ENCODE assay signal across 15 cellular contexts in the genomic region with DNA sequence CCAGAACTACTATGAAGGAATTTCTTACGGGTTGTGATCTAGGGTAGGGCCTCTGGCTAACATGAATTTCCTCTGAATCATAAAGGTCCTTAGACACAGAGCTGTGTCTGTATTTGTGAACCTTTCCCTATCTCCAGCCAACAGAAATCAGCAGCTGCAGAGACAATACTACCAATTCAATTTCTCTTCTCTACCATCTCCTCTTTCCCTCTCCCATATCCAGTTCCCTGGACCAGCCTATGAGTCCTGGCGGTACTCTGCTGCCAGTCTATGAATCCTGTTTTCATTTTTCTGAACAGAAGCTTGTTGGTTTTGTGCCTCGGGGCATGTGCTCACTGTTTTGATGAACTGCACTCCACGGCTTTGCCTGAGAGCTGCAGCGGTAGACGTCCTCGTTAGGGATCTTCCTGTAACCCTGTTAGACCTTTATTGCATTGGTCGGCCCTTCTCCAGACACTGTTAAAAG.
DNase-seq lines count a peak whose midpoint lies in the region; ATAC-seq and TF ChIP-seq lines count a peak whose summit lies in the region.
"Had no signal": no experiment of that assay in that cellular context is flagged by ENCODE, and none has a peak within 500 bp of the region (broad histone marks: within the 10 kb centered on the region; RNA-seq: fewer than 3 reads in every experiment).

No MANE protein-coding gene starts in this region.

- no peak overlapping the region for H3K27ac ChIP-seq in gastrocnemius medialis
- H3K27ac ChIP-seq: HL-60, parathyroid adenoma had no signal

- H3K4me3 ChIP-seq in gastrocnemius medialis, result no peak overlapping the region

- intact Hi-C loops in gastrocnemius medialis (cut with DNase I; ENCODE audit: low total_unique reads), result no loop called here

- H3K36me3 ChIP-seq in gastrocnemius medialis, result no peaks in the 10 kb centered on the region

- no peak for TF ChIP-seq CTCF in gastrocnemius medialis (IDR thresholded peaks at IDR 0.05 in 4 of 5, conservative IDR thresholded peaks at IDR 0.05 in 1 of 5)

- in situ Hi-C loops in gastrocnemius medialis (cut with MboI; ENCODE audit: low sequenced_read_pairs in 4 of 4), result no loop called here

- H3K9me3 ChIP-seq in gastrocnemius medialis, result no peaks in the 10 kb centered on the region

- DNase-seq in A172 (ENCODE audit: low spot score), result peak; percentile 16
- DNase-seq in NCI-H1092 (lab: John Stamatoyannopoulos, UW), result peak; percentile 21
- DNase-seq in hippocampal formation (lab: John Stamatoyannopoulos, UW), result peak; percentile 5 to 31
- no peak for DNase-seq in DMS114 treated with DMSO at 0.1 percent for 48 hours (lab: John Stamatoyannopoulos, UW; ENCODE audit: unreplicated experiment)
- no peak for DNase-seq in H4 (ENCODE audit: low spot score)
- no peak for DNase-seq in gastrocnemius medialis
- no peak for DNase-seq in DMS53 (lab: John Stamatoyannopoulos, UW)
- DNase-seq: activated naive CD4-positive, alpha-beta T cell treated with anti-CD3 and anti-CD28 coated beads, Interleukin-2, amount 50 U/mL, for 16 hours; DMS 273 treated with DMSO at 0.1 percent for 48 hours; erythroblast; stimulated activated CD8-positive, alpha-beta memory T cell treated with anti-CD3 and anti-CD28 coated beads, Interleukin-4, amount 100 ng/mL, for 48 hours; trophoblast cell had no signal

- H3K4me1 ChIP-seq in gastrocnemius medialis, result no peaks in the 10 kb centered on the region
- H3K4me1 ChIP-seq: parathyroid adenoma had no signal

- ATAC-seq in SK-N-SH treated with all-trans-retinoic acid at 6 μM for 48 hours, result peak; percentile 46
- no peak for ATAC-seq in gastrocnemius medialis

- no peaks in the 10 kb centered on the region for H3K27me3 ChIP-seq in gastrocnemius medialis

- TF ChIP-seq POLR2A in gastrocnemius medialis (IDR thresholded peaks at IDR 0.05), result no peak

TF ChIP-seq in SK-N-SH treated with all-trans-retinoic acid at 6 μM for 48 hours, 23 proteins besides CTCF, POLR2A, EP300 and RAD21:
- TF ChIP-seq ZFP3 (CRISPR knock-in tag; IDR thresholded peaks at IDR 0.05), result no peak
- TF ChIP-seq, protein P1, sequence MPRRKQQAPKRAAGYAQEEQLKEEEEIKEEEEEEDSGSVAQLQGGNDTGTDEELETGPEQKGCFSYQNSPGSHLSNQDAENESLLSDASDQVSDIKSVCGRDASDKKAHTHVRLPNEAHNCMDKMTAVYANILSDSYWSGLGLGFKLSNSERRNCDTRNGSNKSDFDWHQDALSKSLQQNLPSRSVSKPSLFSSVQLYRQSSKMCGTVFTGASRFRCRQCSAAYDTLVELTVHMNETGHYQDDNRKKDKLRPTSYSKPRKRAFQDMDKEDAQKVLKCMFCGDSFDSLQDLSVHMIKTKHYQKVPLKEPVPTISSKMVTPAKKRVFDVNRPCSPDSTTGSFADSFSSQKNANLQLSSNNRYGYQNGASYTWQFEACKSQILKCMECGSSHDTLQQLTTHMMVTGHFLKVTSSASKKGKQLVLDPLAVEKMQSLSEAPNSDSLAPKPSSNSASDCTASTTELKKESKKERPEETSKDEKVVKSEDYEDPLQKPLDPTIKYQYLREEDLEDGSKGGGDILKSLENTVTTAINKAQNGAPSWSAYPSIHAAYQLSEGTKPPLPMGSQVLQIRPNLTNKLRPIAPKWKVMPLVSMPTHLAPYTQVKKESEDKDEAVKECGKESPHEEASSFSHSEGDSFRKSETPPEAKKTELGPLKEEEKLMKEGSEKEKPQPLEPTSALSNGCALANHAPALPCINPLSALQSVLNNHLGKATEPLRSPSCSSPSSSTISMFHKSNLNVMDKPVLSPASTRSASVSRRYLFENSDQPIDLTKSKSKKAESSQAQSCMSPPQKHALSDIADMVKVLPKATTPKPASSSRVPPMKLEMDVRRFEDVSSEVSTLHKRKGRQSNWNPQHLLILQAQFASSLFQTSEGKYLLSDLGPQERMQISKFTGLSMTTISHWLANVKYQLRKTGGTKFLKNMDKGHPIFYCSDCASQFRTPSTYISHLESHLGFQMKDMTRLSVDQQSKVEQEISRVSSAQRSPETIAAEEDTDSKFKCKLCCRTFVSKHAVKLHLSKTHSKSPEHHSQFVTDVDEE (CRISPR knock-in tag; IDR thresholded peaks at IDR 0.05), result peak; percentile 57; the same call in 1 of the 2 replicates
- peak; percentile 68; the same call in 1 of the 2 replicates for TF ChIP-seq TCF4 (CRISPR knock-in tag; IDR thresholded peaks at IDR 0.05; ENCODE audit: borderline replicate concordance)
TF ChIP-seq in SK-N-SH treated with all-trans-retinoic acid at 6 μM for 48 hours: peak in this region for 2.

Comparison
In these comparisons a context has a peak if more than half of its experiments do, and no peak if none do; other contexts are left out.
1. DNase-seq: peak in A172 (single experiment), NCI-H1092 (single experiment) and hippocampal formation (2 of 2); none in DMS114 treated with DMSO at 0.1 percent for 48 hours (single experiment), H4 (single experiment), gastrocnemius medialis (0 of 2) and DMS53 (single experiment).